ENCODE assay signal across 15 cellular contexts in the genomic region with DNA sequence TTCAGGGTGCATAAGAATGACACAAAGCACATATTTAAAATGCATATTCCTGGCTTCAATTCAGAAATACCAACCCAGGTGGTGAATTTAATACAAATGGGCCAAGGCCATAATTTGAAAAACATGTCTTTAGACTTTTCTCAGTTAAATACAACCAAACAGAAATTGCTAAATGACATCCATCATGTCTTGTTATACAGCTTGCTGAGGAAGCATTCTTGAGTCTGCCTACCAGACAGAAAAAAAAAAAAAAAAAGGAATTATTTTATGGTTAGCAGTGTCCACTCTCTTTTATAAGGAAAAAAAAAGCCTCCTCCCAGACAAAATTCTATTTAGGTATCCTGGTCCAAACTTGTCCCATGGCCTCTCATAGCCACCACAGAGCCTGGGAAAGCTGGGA.
DNase-seq lines count a peak whose midpoint lies in the region; FAIRE-seq and TF ChIP-seq lines count a peak whose summit lies in the region.
"Had no signal": no experiment of that assay in that cellular context is flagged by ENCODE, and none has a peak within 500 bp of the region (broad histone marks: within the 10 kb centered on the region; RNA-seq: fewer than 3 reads in every experiment).

No MANE protein-coding gene starts in this region.

- H3K9me3 Mint-ChIP-seq in HFFc6 (no peaks in the 10 kb centered on the region), astrocyte (ENCODE audit: unreplicated experiment) (no peaks in the 10 kb centered on the region)

- DNase-seq in HFFc6: no peak
- DNase-seq in astrocyte (ENCODE audit: low read depth): peak; percentile 17
- peak; percentile 22 for DNase-seq in myocyte (ENCODE audit: low read depth)
- no peak for DNase-seq in amygdala (lab: John Stamatoyannopoulos, UW)
- DNase-seq in NCI-H1417 (lab: John Stamatoyannopoulos, UW): no peak
- DNase-seq in NCI-H446 treated with DMSO at 0.1 percent for 48 hours (lab: John Stamatoyannopoulos, UW): no peak
- DNase-seq: AML-193, COR-L47, NCI-H2081 treated with DMSO at 0.1 percent for 48 hours, NCI-H524 treated with DMSO at 0.1 percent for 48 hours had no signal

- no peak for FAIRE-seq in astrocyte (lab: Jason Lieb, UNC)
- FAIRE-seq: GM19239, HepG2 had no signal

- H3K4me1 ChIP-seq in astrocyte (ENCODE audit: insufficient read depth, low read length): peaks cover 7% of the 10 kb centered on the region
- peaks cover 16% of the 10 kb centered on the region for H3K4me1 ChIP-seq in skeletal muscle satellite cell (ENCODE audit: control insufficient read depth, insufficient read depth, low read length)

- H3K4me1 Mint-ChIP-seq in HFFc6 (ENCODE audit: low read depth) (peaks cover 30% of the 10 kb centered on the region), astrocyte (ENCODE audit: low read depth, unreplicated experiment) (peaks cover 17% of the 10 kb centered on the region)

- H4K20me1 ChIP-seq in astrocyte (ENCODE audit: insufficient read depth, low read length): no peaks in the 10 kb centered on the region

- no peaks in the 10 kb centered on the region for H3K36me3 Mint-ChIP-seq in HFFc6 (ENCODE audit: low read depth)
- H3K36me3 Mint-ChIP-seq in astrocyte (ENCODE audit: low read depth, unreplicated experiment): no peaks in the 10 kb centered on the region
- H3K36me3 Mint-ChIP-seq: CD14-positive monocyte had no signal

- H3K4me3 ChIP-seq in astrocyte (ENCODE audit: insufficient read depth, low read depth, low read length) (no peak overlapping the region), skeletal muscle satellite cell (ENCODE audit: low read length) (no peak overlapping the region)

- no peak overlapping the region for H3K9ac ChIP-seq in astrocyte (ENCODE audit: low read length)
- peak overlapping the region; percentile 54 for H3K9ac ChIP-seq in skeletal muscle satellite cell (ENCODE audit: low read depth, low read length)
- H3K9ac ChIP-seq: KMS-11 had no signal

- peak overlapping the region; percentile 41 for H3K4me2 ChIP-seq in astrocyte (ENCODE audit: low read length)
- no peak overlapping the region for H3K4me2 ChIP-seq in skeletal muscle satellite cell (ENCODE audit: low read length)
- H3K4me2 ChIP-seq: KMS-11 had no signal

- H3K27ac Mint-ChIP-seq in HFFc6: peak overlapping the region; percentile 73; the same call in 1 of the 2 replicates
- H3K27ac Mint-ChIP-seq in astrocyte (ENCODE audit: unreplicated experiment): peak overlapping the region; percentile 95
- H3K27ac Mint-ChIP-seq: CD14-positive monocyte had no signal

- peak overlapping the region; percentile 50 for H3K27ac ChIP-seq in astrocyte (ENCODE audit: low read depth, low read length)
- H3K27ac ChIP-seq: KMS-11 had no signal

- no peak overlapping the region for H2AFZ ChIP-seq in astrocyte (ENCODE audit: low read depth, low read length)

- TF ChIP-seq CTCF in HFFc6 (IDR thresholded peaks at IDR 0.05): no peak
- no peak for TF ChIP-seq CTCF in astrocyte (IDR thresholded peaks at IDR 0.05; ENCODE audit: insufficient read depth, low read depth, low read length)

- H3K4me3 Mint-ChIP-seq in HFFc6: no peak overlapping the region; the same call in 1 of the 2 replicates
- no peak overlapping the region for H3K4me3 Mint-ChIP-seq in astrocyte (ENCODE audit: unreplicated experiment)
- H3K4me3 Mint-ChIP-seq: CD14-positive monocyte had no signal

- H3K36me3 ChIP-seq in astrocyte (ENCODE audit: insufficient read depth, low read length) (no peaks in the 10 kb centered on the region), skeletal muscle satellite cell (ENCODE audit: insufficient read depth, low read length) (no peaks in the 10 kb centered on the region)

- H3K9me3 ChIP-seq in astrocyte (ENCODE audit: insufficient read depth, low read depth, low read length): no peaks in the 10 kb centered on the region
- no peaks in the 10 kb centered on the region for H3K9me3 ChIP-seq in skeletal muscle satellite cell (replicated peaks; ENCODE audit: low read length)

- H3K27me3 Mint-ChIP-seq in HFFc6 (ENCODE audit: insufficient read depth) (no peaks in the 10 kb centered on the region), astrocyte (ENCODE audit: low read depth, unreplicated experiment) (no peaks in the 10 kb centered on the region)

- H3K27me3 ChIP-seq in astrocyte (ENCODE audit: insufficient read depth, low read length) (no peaks in the 10 kb centered on the region), skeletal muscle satellite cell (ENCODE audit: control insufficient read depth, insufficient read depth, low read length) (no peaks in the 10 kb centered on the region)

- no peaks in the 10 kb centered on the region for H3K79me2 ChIP-seq in astrocyte (ENCODE audit: insufficient read depth, low read length)

Comparison
In these comparisons a context has a peak if more than half of its experiments do, and no peak if none do; other contexts are left out.
1. DNase-seq: peak in astrocyte (single experiment) and myocyte (single experiment); none in HFFc6 (single experiment), amygdala (0 of 56), NCI-H1417 (0 of 3) and NCI-H446 treated with DMSO at 0.1 percent for 48 hours (single experiment).